In the genomic region with DNA sequence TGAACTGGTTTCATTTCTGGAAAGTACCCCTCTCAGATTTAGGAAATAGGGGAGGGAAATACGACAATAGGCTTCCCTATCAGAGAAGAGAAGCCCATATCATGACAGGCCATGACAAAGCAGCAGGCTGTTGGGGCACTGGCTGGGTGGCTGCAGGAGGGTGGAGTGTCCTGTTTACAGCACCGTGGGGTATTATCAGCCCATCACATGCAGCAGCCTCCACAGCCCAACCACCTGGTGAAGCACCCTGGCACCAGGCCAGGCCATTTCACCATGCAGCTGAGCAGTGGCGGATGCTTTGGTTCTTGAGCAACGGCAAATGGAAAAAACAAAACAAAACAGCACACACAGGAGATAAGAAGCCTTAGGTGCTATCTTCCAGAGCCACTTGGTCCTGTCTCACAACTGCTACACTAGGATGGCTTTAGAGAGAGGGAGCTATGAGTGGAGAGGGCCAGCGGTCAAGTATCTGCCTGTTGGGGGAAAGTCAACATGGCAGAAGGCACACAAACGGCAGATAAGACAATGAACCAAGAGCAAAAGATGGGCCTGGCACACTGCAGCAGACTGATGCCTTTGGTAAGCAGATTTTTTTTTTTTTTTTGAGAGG, we compare ENCODE assay signal across 1 cellular context.
A peak's percentile ranks its signal among the peaks of the same experiment; 100 is the strongest.
TF ChIP-seq lines count a peak whose summit lies in the region.

No MANE protein-coding gene starts in this region.

TF ChIP-seq in K562, 482 proteins besides CTCF, POLR2A, EP300 and RAD21 (continued from another document and continues in another):
- TF ChIP-seq, protein P1, sequence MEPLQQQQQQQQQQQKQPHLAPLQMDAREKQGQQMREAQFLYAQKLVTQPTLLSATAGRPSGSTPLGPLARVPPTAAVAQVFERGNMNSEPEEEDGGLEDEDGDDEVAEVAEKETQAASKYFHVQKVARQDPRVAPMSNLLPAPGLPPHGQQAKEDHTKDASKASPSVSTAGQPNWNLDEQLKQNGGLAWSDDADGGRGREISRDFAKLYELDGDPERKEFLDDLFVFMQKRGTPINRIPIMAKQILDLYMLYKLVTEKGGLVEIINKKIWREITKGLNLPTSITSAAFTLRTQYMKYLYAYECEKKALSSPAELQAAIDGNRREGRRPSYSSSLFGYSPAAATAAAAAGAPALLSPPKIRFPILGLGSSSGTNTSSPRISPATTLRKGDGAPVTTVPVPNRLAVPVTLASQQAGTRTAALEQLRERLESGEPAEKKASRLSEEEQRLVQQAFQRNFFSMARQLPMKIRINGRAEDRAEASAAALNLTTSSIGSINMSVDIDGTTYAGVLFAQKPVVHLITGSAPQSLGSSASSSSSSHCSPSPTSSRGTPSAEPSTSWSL (CRISPR knock-in tag; IDR thresholded peaks at IDR 0.05; ENCODE audit: borderline replicate concordance) = no peak; the same call in 1 of the 2 replicates
- TF ChIP-seq NR2C1 (IDR thresholded peaks at IDR 0.05) = peak; percentile 73
- TF ChIP-seq NR2C1 (tag; IDR thresholded peaks at IDR 0.05) = peak; percentile 86
- TF ChIP-seq BRD9 (IDR thresholded peaks at IDR 0.05; ENCODE audit: low read depth, partially characterized antibody) = no peak
- peak; percentile 88 for TF ChIP-seq MEIS2 (IDR thresholded peaks at IDR 0.05; ENCODE audit: partially characterized antibody)
- no peak for TF ChIP-seq ZNF174 (CRISPR knock-in tag; IDR thresholded peaks at IDR 0.05)
- TF ChIP-seq NR2F6 (CRISPR knock-in tag; IDR thresholded peaks at IDR 0.05) = no peak
- TF ChIP-seq ZNF165 (CRISPR knock-in tag; IDR thresholded peaks at IDR 0.05; ENCODE audit: borderline replicate concordance) = no peak
- no peak for TF ChIP-seq ZNF232 (CRISPR knock-in tag; IDR thresholded peaks at IDR 0.05)
- TF ChIP-seq RBM14 (IDR thresholded peaks at IDR 0.05; ENCODE audit: borderline replicate concordance, insufficient read depth, low read depth, low read length) = no peak
- peak; percentile 33; the same call in 1 of the 2 replicates for TF ChIP-seq ZFX (CRISPR knock-in tag; IDR thresholded peaks at IDR 0.05)
- no peak for TF ChIP-seq ELF2 (CRISPR knock-in tag; IDR thresholded peaks at IDR 0.05)
- peak; percentile 100 for TF ChIP-seq ARID1B (IDR thresholded peaks at IDR 0.05)
- TF ChIP-seq, protein P2, sequence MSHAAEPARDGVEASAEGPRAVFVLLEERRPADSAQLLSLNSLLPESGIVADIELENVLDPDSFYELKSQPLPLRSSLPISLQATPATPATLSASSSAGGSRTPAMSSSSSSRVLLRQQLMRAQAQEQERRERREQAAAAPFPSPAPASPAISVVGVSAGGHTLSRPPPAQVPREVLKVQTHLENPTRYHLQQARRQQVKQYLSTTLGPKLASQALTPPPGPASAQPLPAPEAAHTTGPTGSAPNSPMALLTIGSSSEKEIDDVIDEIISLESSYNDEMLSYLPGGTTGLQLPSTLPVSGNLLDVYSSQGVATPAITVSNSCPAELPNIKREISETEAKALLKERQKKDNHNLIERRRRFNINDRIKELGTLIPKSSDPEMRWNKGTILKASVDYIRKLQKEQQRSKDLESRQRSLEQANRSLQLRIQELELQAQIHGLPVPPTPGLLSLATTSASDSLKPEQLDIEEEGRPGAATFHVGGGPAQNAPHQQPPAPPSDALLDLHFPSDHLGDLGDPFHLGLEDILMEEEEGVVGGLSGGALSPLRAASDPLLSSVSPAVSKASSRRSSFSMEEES (CRISPR knock-in tag; IDR thresholded peaks at IDR 0.05) = peak; percentile 27
- TF ChIP-seq SMARCA5 (IDR thresholded peaks at IDR 0.05) = no peak; the same call in 1 of the 2 replicates
- TF ChIP-seq HMGN3 (IDR thresholded peaks at IDR 0.05; ENCODE audit: borderline replicate concordance, extremely low read depth, insufficient read length, low read depth, low read length) = peak; percentile 100
- TF ChIP-seq RFX5 (IDR thresholded peaks at IDR 0.05; ENCODE audit: low read depth, low read length) = no peak; the same call in 1 of the 2 replicates
- TF ChIP-seq, protein P3, sequence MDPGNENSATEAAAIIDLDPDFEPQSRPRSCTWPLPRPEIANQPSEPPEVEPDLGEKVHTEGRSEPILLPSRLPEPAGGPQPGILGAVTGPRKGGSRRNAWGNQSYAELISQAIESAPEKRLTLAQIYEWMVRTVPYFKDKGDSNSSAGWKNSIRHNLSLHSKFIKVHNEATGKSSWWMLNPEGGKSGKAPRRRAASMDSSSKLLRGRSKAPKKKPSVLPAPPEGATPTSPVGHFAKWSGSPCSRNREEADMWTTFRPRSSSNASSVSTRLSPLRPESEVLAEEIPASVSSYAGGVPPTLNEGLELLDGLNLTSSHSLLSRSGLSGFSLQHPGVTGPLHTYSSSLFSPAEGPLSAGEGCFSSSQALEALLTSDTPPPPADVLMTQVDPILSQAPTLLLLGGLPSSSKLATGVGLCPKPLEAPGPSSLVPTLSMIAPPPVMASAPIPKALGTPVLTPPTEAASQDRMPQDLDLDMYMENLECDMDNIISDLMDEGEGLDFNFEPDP (CRISPR knock-in tag; IDR thresholded peaks at IDR 0.05) = no peak
- peak; percentile 82; the same call in 1 of the 2 replicates for TF ChIP-seq E2F3 (CRISPR knock-in tag; IDR thresholded peaks at IDR 0.05)
- TF ChIP-seq MTA3 (IDR thresholded peaks at IDR 0.05; ENCODE audit: borderline replicate concordance) = peak; percentile 96
- 0 out of 2 replicates have a peak, but pooled peaks have one; percentile 34 for TF ChIP-seq DIDO1 (tag; IDR thresholded peaks at IDR 0.05; ENCODE audit: low read depth)
- TF ChIP-seq MYNN (IDR thresholded peaks at IDR 0.05) = peak; percentile 97
- TF ChIP-seq MYNN (CRISPR knock-in tag; IDR thresholded peaks at IDR 0.05) = no peak
- TF ChIP-seq SRSF9 (IDR thresholded peaks at IDR 0.05; ENCODE audit: borderline replicate concordance, low read depth, low read length) = no peak
- no peak for TF ChIP-seq PTRF (tag; IDR thresholded peaks at IDR 0.05)
- TF ChIP-seq, protein P4, sequence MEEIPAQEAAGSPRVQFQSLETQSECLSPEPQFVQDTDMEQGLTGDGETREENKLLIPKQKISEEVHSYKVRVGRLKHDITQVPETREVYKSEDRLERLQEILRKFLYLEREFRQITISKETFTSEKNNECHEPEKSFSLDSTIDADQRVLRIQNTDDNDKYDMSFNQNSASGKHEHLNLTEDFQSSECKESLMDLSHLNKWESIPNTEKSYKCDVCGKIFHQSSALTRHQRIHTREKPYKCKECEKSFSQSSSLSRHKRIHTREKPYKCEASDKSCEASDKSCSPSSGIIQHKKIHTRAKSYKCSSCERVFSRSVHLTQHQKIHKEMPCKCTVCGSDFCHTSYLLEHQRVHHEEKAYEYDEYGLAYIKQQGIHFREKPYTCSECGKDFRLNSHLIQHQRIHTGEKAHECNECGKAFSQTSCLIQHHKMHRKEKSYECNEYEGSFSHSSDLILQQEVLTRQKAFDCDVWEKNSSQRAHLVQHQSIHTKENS (CRISPR knock-in tag; IDR thresholded peaks at IDR 0.05) = 0 out of 2 replicates have a peak, but pooled peaks have one; percentile 24
- no peak for TF ChIP-seq FOXA1 (IDR thresholded peaks at IDR 0.05; ENCODE audit: borderline replicate concordance)
- no peak for TF ChIP-seq HNRNPLL (IDR thresholded peaks at IDR 0.05; ENCODE audit: low read depth, low read length, poor library complexity, severe bottlenecking)
- TF ChIP-seq, protein P5, sequence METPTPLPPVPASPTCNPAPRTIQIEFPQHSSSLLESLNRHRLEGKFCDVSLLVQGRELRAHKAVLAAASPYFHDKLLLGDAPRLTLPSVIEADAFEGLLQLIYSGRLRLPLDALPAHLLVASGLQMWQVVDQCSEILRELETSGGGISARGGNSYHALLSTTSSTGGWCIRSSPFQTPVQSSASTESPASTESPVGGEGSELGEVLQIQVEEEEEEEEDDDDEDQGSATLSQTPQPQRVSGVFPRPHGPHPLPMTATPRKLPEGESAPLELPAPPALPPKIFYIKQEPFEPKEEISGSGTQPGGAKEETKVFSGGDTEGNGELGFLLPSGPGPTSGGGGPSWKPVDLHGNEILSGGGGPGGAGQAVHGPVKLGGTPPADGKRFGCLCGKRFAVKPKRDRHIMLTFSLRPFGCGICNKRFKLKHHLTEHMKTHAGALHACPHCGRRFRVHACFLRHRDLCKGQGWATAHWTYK (CRISPR knock-in tag; IDR thresholded peaks at IDR 0.05) = peak; percentile 96
- TF ChIP-seq, protein P6, sequence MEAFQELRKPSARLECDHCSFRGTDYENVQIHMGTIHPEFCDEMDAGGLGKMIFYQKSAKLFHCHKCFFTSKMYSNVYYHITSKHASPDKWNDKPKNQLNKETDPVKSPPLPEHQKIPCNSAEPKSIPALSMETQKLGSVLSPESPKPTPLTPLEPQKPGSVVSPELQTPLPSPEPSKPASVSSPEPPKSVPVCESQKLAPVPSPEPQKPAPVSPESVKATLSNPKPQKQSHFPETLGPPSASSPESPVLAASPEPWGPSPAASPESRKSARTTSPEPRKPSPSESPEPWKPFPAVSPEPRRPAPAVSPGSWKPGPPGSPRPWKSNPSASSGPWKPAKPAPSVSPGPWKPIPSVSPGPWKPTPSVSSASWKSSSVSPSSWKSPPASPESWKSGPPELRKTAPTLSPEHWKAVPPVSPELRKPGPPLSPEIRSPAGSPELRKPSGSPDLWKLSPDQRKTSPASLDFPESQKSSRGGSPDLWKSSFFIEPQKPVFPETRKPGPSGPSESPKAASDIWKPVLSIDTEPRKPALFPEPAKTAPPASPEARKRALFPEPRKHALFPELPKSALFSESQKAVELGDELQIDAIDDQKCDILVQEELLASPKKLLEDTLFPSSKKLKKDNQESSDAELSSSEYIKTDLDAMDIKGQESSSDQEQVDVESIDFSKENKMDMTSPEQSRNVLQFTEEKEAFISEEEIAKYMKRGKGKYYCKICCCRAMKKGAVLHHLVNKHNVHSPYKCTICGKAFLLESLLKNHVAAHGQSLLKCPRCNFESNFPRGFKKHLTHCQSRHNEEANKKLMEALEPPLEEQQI (IDR thresholded peaks at IDR 0.05) = peak; percentile 99
- no peak for TF ChIP-seq CBFB (CRISPR knock-in tag; IDR thresholded peaks at IDR 0.05)
- TF ChIP-seq SLC30A9 (CRISPR knock-in tag; IDR thresholded peaks at IDR 0.05) = no peak
- TF ChIP-seq, protein P7, sequence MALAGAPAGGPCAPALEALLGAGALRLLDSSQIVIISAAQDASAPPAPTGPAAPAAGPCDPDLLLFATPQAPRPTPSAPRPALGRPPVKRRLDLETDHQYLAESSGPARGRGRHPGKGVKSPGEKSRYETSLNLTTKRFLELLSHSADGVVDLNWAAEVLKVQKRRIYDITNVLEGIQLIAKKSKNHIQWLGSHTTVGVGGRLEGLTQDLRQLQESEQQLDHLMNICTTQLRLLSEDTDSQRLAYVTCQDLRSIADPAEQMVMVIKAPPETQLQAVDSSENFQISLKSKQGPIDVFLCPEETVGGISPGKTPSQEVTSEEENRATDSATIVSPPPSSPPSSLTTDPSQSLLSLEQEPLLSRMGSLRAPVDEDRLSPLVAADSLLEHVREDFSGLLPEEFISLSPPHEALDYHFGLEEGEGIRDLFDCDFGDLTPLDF (CRISPR knock-in tag; IDR thresholded peaks at IDR 0.05) = peak; percentile 39; the same call in 1 of the 2 replicates
- TF ChIP-seq HDGF (IDR thresholded peaks at IDR 0.05) = no peak
- peak; percentile 67; the same call in 1 of the 2 replicates for TF ChIP-seq PTTG1 (tag; IDR thresholded peaks at IDR 0.05; ENCODE audit: low read depth)
